In the genomic region with DNA sequence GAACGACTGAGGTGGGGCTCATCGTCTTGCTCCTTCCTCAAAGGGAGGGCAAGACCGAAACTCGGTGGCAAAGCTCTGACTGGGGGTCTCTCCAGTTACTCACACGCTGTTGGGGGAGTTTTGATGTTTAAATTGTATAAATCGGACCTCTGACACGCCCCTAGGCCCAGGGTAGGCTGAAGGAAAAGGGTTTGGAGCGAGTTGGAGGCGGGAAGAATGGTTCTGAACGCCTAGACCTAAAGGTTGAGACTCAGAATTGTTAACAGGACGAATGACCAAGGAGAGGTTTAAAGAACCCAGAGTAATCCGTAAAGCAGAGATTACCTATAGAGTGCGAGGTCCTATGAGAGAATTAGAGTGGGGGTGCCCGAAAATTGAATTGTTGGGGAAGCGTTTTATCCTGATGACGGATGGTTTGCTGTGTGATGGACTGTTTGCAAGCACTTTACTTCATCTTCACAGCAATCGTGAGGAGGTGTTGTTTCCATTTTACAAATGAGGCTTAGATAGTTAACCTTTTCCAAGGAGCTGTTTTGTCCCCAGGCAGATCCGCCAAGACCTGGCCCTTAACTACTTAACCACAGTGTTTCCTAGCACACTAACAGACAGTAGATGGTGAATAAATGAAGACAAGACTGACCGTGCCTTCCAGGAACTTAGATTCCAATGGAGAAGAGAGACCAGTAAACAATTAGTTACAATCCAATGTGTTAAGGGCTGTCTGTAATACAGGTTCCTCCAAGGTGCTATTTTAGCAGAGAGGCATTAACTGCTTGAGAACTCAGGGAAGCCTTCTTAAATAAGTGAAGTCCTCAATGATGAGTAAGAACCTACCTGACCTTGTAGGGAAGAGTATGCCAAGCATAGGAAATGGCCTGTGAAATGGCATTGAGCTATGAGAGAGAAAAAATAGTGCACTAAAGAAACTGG, we compare ENCODE assay signal across 7 cellular contexts. TPM values are rescaled to one million over a fixed set of nuclear protein-coding genes. Genes with fewer than 3 reads are reported as not detected.
A peak's percentile ranks its signal among the peaks of the same experiment; 100 is the strongest.
DNase-seq lines count a peak whose midpoint lies in the region; ATAC-seq and TF ChIP-seq lines count a peak whose summit lies in the region.

No MANE protein-coding gene starts in this region.

- H3K9me3 ChIP-seq in HCT116 (ENCODE audit: control insufficient read depth in 1 of 2, insufficient read depth in 1 of 2, low read depth in 1 of 2, low read length in 2 of 2) (no peaks in the 10 kb centered on the region), T-helper 17 cell (ENCODE audit: control insufficient read depth, low read length, poor library complexity, severe bottlenecking) (no peaks in the 10 kb centered on the region)

- peaks cover 44% of the 10 kb centered on the region for H3K4me1 Mint-ChIP-seq in T-helper 17 cell

- RAD21 ChIA-PET in HCT116 (lab: Charles Lee; ENCODE audit: low non-redundant PET in 1 of 2, low total read pairs in 2 of 2, uncharacterized antibody in 2 of 2, unreplicated experiment in 2 of 2), result no interaction called here

- peaks cover 2% of the 10 kb centered on the region for H3K36me3 Mint-ChIP-seq in T-helper 17 cell (ENCODE audit: low read depth)

- TSS peak; percentile 89 for BruUV-seq in HCT116 (replicated peaks; lab: Mats Ljungman, UMichigan)

- no peak overlapping the region for H2AFZ ChIP-seq in HCT116 (ENCODE audit: low read depth, low read length, poor library complexity, severe bottlenecking)

- peak overlapping the region; percentile 97 for H3K4me3 Mint-ChIP-seq in T-helper 17 cell

- H3K9me2 ChIP-seq in HCT116 (ENCODE audit: insufficient read depth), result no peaks in the 10 kb centered on the region

- H3K4me2 ChIP-seq in HCT116 (ENCODE audit: low read length), result peak overlapping the region; percentile 78

- no peak for TF ChIP-seq CTCF in HCT116 (IDR thresholded peaks at IDR 0.05 in 2 of 3, conservative IDR thresholded peaks at IDR 0.05 in 1 of 3; ENCODE audit: borderline replicate concordance in 1 of 3, insufficient read depth in 1 of 3, low read depth in 2 of 3, low read length in 2 of 3)

- peak overlapping the region; percentile 99 for H3K27ac Mint-ChIP-seq in T-helper 17 cell

- peak; percentile 22 for ATAC-seq in HCT116
- no peak for ATAC-seq in T-helper 17 cell
- ATAC-seq in sciatic nerve, result peak; percentile 5
- ATAC-seq in HG03045 (IDR thresholded peaks at IDR 0.05; ENCODE audit: unreplicated experiment), result no peak
- ATAC-seq in GM18867 (IDR thresholded peaks at IDR 0.05; ENCODE audit: unreplicated experiment), result no peak

- no peak for TF ChIP-seq RAD21 in HCT116 (IDR thresholded peaks at IDR 0.05; ENCODE audit: low read depth)

- H3K27ac ChIP-seq in HCT116 (ENCODE audit: low read depth, low read length), result peak overlapping the region; percentile 78

- H4K20me1 ChIP-seq in HCT116 (ENCODE audit: insufficient read depth), result peaks cover 25% of the 10 kb centered on the region; the same call in 1 of the 2 replicates

- peaks cover 40% of the 10 kb centered on the region for H3K79me2 ChIP-seq in HCT116 (ENCODE audit: insufficient read depth, low read length)

- no peaks in the 10 kb centered on the region for H3K27me3 Mint-ChIP-seq in T-helper 17 cell

- H3K27me3 ChIP-seq in HCT116 (ENCODE audit: insufficient read depth, low read length), result no peaks in the 10 kb centered on the region

- H3K36me3 ChIP-seq in HCT116 (ENCODE audit: control insufficient read depth in 1 of 2, insufficient read depth in 2 of 2, low read length in 2 of 2), result no peaks in the 10 kb centered on the region

- H3K4me3 ChIP-seq in HCT116 (replicated peaks in 1 of 2; ENCODE audit: low read depth in 1 of 2, low read length in 2 of 2), result peak overlapping the region; percentile 64 to 83

- H3K4me1 ChIP-seq in HCT116 (ENCODE audit: control insufficient read depth in 1 of 2, insufficient read depth in 2 of 2, low read length in 2 of 2), result peaks cover 18 to 27% of the 10 kb centered on the region in 2 experiments; a peak in 3 of 4 replicates

- POLR2A ChIA-PET in HCT116 (lab: Charles Lee), result interaction anchor here (0.7 to 1.0 kb wide), 3 partner anchors 11 to 19 kb away, joined by 3 read pairs; no protein-coding TSS in a partner anchor

- intact Hi-C loops in HCT116 (cut with micrococcal nuclease), result loop anchor here (2.0 kb wide), 1 partner anchor 24 kb away; a partner anchor contains a TSS
- intact Hi-C loops in sciatic nerve (cut with DNase I), result no loop called here

- DNase-seq in HCT116 (ENCODE audit: low read depth, low spot score) (no peak), T-helper 17 cell (no peak), globus pallidus (ENCODE audit: low spot score) (peak; percentile 13), sciatic nerve (ENCODE audit: low spot score) (no peak)
- DNase-seq in activated CD4-positive, alpha-beta T cell treated with anti-CD3 and anti-CD28 coated beads for 48 hours, result no peak

- no peak for TF ChIP-seq POLR2A in HCT116 (IDR thresholded peaks at IDR 0.05; ENCODE audit: borderline replicate concordance, extremely low read depth, insufficient read depth, insufficient read length)

- CTCF ChIA-PET in HCT116 (lab: Charles Lee), result no interaction called here

- peak overlapping the region; percentile 76 for H3K9ac ChIP-seq in HCT116 (ENCODE audit: low read length)

TF ChIP-seq in HCT116, 20 proteins besides CTCF, POLR2A, EP300 and RAD21:
- TF ChIP-seq JUND (IDR thresholded peaks at IDR 0.05) (no peak), ZFX (IDR thresholded peaks at IDR 0.05) (no peak), TCF7L2 (IDR thresholded peaks at IDR 0.05; ENCODE audit: borderline replicate concordance, extremely low read depth, insufficient read depth, insufficient read length) (no peak), EZH2 (IDR thresholded peaks at IDR 0.05) (no peak), EZH2phosphoT487 (IDR thresholded peaks at IDR 0.05; ENCODE audit: borderline replicate concordance) (no peak), CEBPB (IDR thresholded peaks at IDR 0.05; ENCODE audit: low read depth) (no peak)
- TF ChIP-seq, protein P1, sequence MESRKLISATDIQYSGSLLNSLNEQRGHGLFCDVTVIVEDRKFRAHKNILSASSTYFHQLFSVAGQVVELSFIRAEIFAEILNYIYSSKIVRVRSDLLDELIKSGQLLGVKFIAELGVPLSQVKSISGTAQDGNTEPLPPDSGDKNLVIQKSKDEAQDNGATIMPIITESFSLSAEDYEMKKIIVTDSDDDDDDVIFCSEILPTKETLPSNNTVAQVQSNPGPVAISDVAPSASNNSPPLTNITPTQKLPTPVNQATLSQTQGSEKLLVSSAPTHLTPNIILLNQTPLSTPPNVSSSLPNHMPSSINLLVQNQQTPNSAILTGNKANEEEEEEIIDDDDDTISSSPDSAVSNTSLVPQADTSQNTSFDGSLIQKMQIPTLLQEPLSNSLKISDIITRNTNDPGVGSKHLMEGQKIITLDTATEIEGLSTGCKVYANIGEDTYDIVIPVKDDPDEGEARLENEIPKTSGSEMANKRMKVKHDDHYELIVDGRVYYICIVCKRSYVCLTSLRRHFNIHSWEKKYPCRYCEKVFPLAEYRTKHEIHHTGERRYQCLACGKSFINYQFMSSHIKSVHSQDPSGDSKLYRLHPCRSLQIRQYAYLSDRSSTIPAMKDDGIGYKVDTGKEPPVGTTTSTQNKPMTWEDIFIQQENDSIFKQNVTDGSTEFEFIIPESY (IDR thresholded peaks at IDR 0.05; ENCODE audit: extremely low read depth, insufficient replicate concordance, low read length), result no peak
- TF ChIP-seq, protein P2, sequence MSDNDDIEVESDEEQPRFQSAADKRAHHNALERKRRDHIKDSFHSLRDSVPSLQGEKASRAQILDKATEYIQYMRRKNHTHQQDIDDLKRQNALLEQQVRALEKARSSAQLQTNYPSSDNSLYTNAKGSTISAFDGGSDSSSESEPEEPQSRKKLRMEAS (IDR thresholded peaks at IDR 0.05), result no peak

RNA-seq across cellular contexts. Expression of a gene that starts 0.9 kb away (rescaled TPM):
- total RNA-seq in HCT116 (2021; ENCODE audit: unreplicated experiment) (140 TPM), T-helper 17 cell (10 to 100 TPM; 94.1 to 99.6 TPM), sciatic nerve (58.4 TPM)
- 63.6 and 88.6 TPM in 2 replicates for polyA plus RNA-seq in HCT116 (2012)

RNA-seq across cellular contexts. Expression of a gene that starts 24.6 kb away (rescaled TPM):
- total RNA-seq in HCT116 (2021; ENCODE audit: unreplicated experiment) (120 TPM), T-helper 17 cell (10 to 100 TPM; 34.7 to 39.9 TPM), sciatic nerve (41.4 TPM)
- 49.7 and 72.2 TPM in 2 replicates for polyA plus RNA-seq in HCT116 (2012)

Comparison
In these comparisons a context has a peak if more than half of its experiments do, and no peak if none do; other contexts are left out.
1. ATAC-seq: peak in HCT116 (single experiment) and sciatic nerve (single experiment); none in T-helper 17 cell (single experiment), HG03045 (single experiment) and GM18867 (single experiment).